1 cellular context compared by ENCODE assay signal in genomic region chr14:95559203-95559602, GRCh38.
TF ChIP-seq lines count a peak whose summit lies in the region.

No MANE protein-coding gene starts in this region.

TF ChIP-seq in IMR-90, 13 proteins besides CTCF, POLR2A, EP300 and RAD21:
- TF ChIP-seq MXI1 (IDR thresholded peaks at IDR 0.05; ENCODE audit: borderline replicate concordance, low read depth, low read length) (no peak), FOS (IDR thresholded peaks at IDR 0.05; ENCODE audit: low read depth, low read length) (no peak), MAFK (IDR thresholded peaks at IDR 0.05; ENCODE audit: low read depth, low read length) (peak; percentile 51; the same call in 1 of the 2 replicates)
